1 cellular context compared by ENCODE assay signal in the genomic region with DNA sequence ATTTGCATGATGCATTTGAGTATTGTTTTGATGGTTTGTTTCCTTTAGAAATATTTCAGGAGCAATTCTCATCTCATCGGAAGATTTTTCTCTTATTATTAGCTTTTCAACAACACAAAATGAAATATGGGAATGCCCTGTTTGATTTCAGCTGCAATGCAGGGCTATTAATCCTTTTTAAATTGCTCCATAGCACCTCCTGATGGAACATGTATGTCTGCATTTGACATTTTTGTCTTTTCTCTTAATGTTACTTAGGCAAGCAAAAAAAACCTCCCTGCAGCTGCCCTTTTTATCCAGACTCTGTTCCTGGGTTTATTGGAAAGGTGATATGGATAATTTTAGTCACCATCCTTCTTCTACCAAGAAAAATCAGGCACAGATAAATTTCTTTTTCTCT.
TF ChIP-seq lines count a peak whose summit lies in the region.

No MANE protein-coding gene starts in this region.

TF ChIP-seq in IMR-90, 13 proteins besides CTCF, POLR2A, EP300 and RAD21:
- no peak for TF ChIP-seq NFE2L2 (IDR thresholded peaks at IDR 0.05; ENCODE audit: low read depth, low read length)
- TF ChIP-seq, protein P1, sequence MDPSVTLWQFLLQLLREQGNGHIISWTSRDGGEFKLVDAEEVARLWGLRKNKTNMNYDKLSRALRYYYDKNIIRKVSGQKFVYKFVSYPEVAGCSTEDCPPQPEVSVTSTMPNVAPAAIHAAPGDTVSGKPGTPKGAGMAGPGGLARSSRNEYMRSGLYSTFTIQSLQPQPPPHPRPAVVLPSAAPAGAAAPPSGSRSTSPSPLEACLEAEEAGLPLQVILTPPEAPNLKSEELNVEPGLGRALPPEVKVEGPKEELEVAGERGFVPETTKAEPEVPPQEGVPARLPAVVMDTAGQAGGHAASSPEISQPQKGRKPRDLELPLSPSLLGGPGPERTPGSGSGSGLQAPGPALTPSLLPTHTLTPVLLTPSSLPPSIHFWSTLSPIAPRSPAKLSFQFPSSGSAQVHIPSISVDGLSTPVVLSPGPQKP (IDR thresholded peaks at IDR 0.05; ENCODE audit: borderline replicate concordance, low read depth, low read length), result no peak
- no peak for TF ChIP-seq MAFK (IDR thresholded peaks at IDR 0.05; ENCODE audit: low read depth, low read length)
- no peak for TF ChIP-seq RCOR1 (IDR thresholded peaks at IDR 0.05; ENCODE audit: insufficient replicate concordance, low read length)
- TF ChIP-seq BHLHE40 (IDR thresholded peaks at IDR 0.05; ENCODE audit: low read depth, low read length), result no peak
- no peak for TF ChIP-seq RFX5 (IDR thresholded peaks at IDR 0.05; ENCODE audit: low read depth, low read length)
- TF ChIP-seq MAZ (IDR thresholded peaks at IDR 0.05; ENCODE audit: borderline replicate concordance, low read depth, low read length), result no peak
- TF ChIP-seq CEBPB (IDR thresholded peaks at IDR 0.05; ENCODE audit: low read depth, low read length), result no peak
- no peak for TF ChIP-seq MXI1 (IDR thresholded peaks at IDR 0.05; ENCODE audit: borderline replicate concordance, low read depth, low read length)
- TF ChIP-seq SMC3 (IDR thresholded peaks at IDR 0.05; ENCODE audit: low read depth, low read length), result no peak
- TF ChIP-seq, protein P2, sequence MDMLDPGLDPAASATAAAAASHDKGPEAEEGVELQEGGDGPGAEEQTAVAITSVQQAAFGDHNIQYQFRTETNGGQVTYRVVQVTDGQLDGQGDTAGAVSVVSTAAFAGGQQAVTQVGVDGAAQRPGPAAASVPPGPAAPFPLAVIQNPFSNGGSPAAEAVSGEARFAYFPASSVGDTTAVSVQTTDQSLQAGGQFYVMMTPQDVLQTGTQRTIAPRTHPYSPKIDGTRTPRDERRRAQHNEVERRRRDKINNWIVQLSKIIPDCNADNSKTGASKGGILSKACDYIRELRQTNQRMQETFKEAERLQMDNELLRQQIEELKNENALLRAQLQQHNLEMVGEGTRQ (IDR thresholded peaks at IDR 0.05; ENCODE audit: low read depth, low read length), result no peak
- no peak for TF ChIP-seq CHD1 (IDR thresholded peaks at IDR 0.05; ENCODE audit: low read depth, low read length)
- TF ChIP-seq FOS (IDR thresholded peaks at IDR 0.05; ENCODE audit: low read depth, low read length), result no peak
